In genomic region chr3:50639055-50639494, GRCh38 we compare ENCODE assay signal across 11 cellular contexts. TPM values are rescaled to one million over a fixed set of nuclear protein-coding genes. Genes with fewer than 3 reads are reported as not detected.
DNase-seq lines count a peak whose midpoint lies in the region; ATAC-seq and TF ChIP-seq lines count a peak whose summit lies in the region.
"Had no signal": no experiment of that assay in that cellular context is flagged by ENCODE, and none has a peak within 500 bp of the region (broad histone marks: within the 10 kb centered on the region; RNA-seq: fewer than 3 reads in every experiment).

No MANE protein-coding gene starts in this region.

- H3K36me3 ChIP-seq in mesenchymal stem cell (ENCODE audit: control insufficient read depth in 1 of 2, insufficient read depth in 2 of 2, low read depth in 1 of 2, low read length in 2 of 2) = peaks cover 29 to 45% of the 10 kb centered on the region in 2 experiments

- no peak overlapping the region for H2AFZ ChIP-seq in mesenchymal stem cell (ENCODE audit: low read depth, low read length)

- no peak overlapping the region for H4K91ac ChIP-seq in mesenchymal stem cell (ENCODE audit: low read length)

- POLR2A ChIA-PET in CD4-positive, alpha-beta T cell (lab: Charles Lee) = no interaction called here

- TF ChIP-seq CTCF in CD4-positive, alpha-beta T cell (IDR thresholded peaks at IDR 0.05) = no peak
- TF ChIP-seq CTCF in cardiac fibroblast (IDR thresholded peaks at IDR 0.05; ENCODE audit: low read depth, low read length) = no peak

- peaks cover 30% of the 10 kb centered on the region for H3K79me1 ChIP-seq in mesenchymal stem cell (replicated peaks; ENCODE audit: low read length, poor library complexity, severe bottlenecking)

- no peak for DNase-seq in CD4-positive, alpha-beta T cell
- DNase-seq in NCI-H226 (peak; percentile 56), cardiac fibroblast (ENCODE audit: low read depth in 2 of 2) (peak; percentile 36 to 53), mesenchymal stem cell (no peak), NOMO-1 treated with DMSO at 0.1 percent for 48 hours (lab: John Stamatoyannopoulos, UW; ENCODE audit: unreplicated experiment) (no peak), NCI-H146 (lab: John Stamatoyannopoulos, UW) (no peak)
- no peak for DNase-seq in activated CD4-positive, alpha-beta T cell treated with anti-CD3 and anti-CD28 coated beads, Interleukin-2, amount 50 U/mL, for 48 hours
- DNase-seq: COR-L47; stimulated activated CD4-positive, alpha-beta T cell treated with anti-CD3 and anti-CD28 coated beads, Interleukin-2, amount 100 ng/mL, for 24 hours; testis had no signal

- no peak for ATAC-seq in CD4-positive, alpha-beta T cell (ENCODE audit: poor library complexity)
- no peak for ATAC-seq in HG03469 (IDR thresholded peaks at IDR 0.05; ENCODE audit: unreplicated experiment)

- no peak overlapping the region for H3K4me3 Mint-ChIP-seq in CD4-positive, alpha-beta T cell

- peak overlapping the region; percentile 70 for H3K9ac ChIP-seq in mesenchymal stem cell (ENCODE audit: low read length)

- H3K18ac ChIP-seq in mesenchymal stem cell (ENCODE audit: low read depth in 1 of 2, low read length in 2 of 2) = no peak overlapping the region

- no peak overlapping the region for H3K4ac ChIP-seq in mesenchymal stem cell (ENCODE audit: low read depth in 1 of 2, low read length in 2 of 2)

- no peak overlapping the region for H3K4me2 ChIP-seq in mesenchymal stem cell (ENCODE audit: low read length, poor library complexity, severe bottlenecking)

- H3K4me3 ChIP-seq in cardiac fibroblast (replicated peaks in 1 of 2; ENCODE audit: low read depth in 2 of 2, low read length in 2 of 2) = no peak overlapping the region
- H3K4me3 ChIP-seq in mesenchymal stem cell (ENCODE audit: insufficient read depth in 1 of 2, low read depth in 1 of 2, low read length in 2 of 2) = no peak overlapping the region
- H3K4me3 ChIP-seq: testis had no signal

- no peak overlapping the region for H2AK5ac ChIP-seq in mesenchymal stem cell (ENCODE audit: low read length, severe bottlenecking)

- no peak overlapping the region for H3K14ac ChIP-seq in mesenchymal stem cell (ENCODE audit: low read length in 2 of 2)

- H2BK12ac ChIP-seq in mesenchymal stem cell (ENCODE audit: low read length in 2 of 2) = no peak overlapping the region

- peaks cover 58% of the 10 kb centered on the region for H3K36me3 Mint-ChIP-seq in CD4-positive, alpha-beta T cell (ENCODE audit: low read depth)

- H3K4me1 Mint-ChIP-seq in CD4-positive, alpha-beta T cell (ENCODE audit: low read depth) = peaks cover 33% of the 10 kb centered on the region

- H3K27ac Mint-ChIP-seq in CD4-positive, alpha-beta T cell = peak overlapping the region; percentile 55

- H3K4me1 ChIP-seq in mesenchymal stem cell (ENCODE audit: control insufficient read depth, insufficient read depth, low read depth, low read length) = peaks cover 17% of the 10 kb centered on the region
- H3K4me1 ChIP-seq: testis had no signal

- H2BK15ac ChIP-seq in mesenchymal stem cell (ENCODE audit: low read depth, poor library complexity, severe bottlenecking) = no peak overlapping the region

- no peak overlapping the region for H3K23ac ChIP-seq in mesenchymal stem cell (ENCODE audit: low read length in 2 of 2)

- intact Hi-C loops in CD4-positive, alpha-beta T cell (cut with DNase I, micrococcal nuclease) = loop anchor here in 1 of 2 experiments (5.0 kb wide), 1 partner anchor 792 kb away; no protein-coding TSS in a partner anchor

- H4K8ac ChIP-seq in mesenchymal stem cell (ENCODE audit: low read length) = no peak overlapping the region

- H3K27me3 Mint-ChIP-seq in CD4-positive, alpha-beta T cell = no peaks in the 10 kb centered on the region

- no peaks in the 10 kb centered on the region for H3K27me3 ChIP-seq in CD4-positive, alpha-beta T cell (ENCODE audit: control insufficient read depth, insufficient read depth, low read length)
- no peaks in the 10 kb centered on the region for H3K27me3 ChIP-seq in mesenchymal stem cell (ENCODE audit: control insufficient read depth in 1 of 2, insufficient read depth in 1 of 2, low read length in 2 of 2)
- H3K27me3 ChIP-seq: testis had no signal

- no peak overlapping the region for H2BK120ac ChIP-seq in mesenchymal stem cell (ENCODE audit: low read depth, low read length)

- H3K27ac ChIP-seq in CD4-positive, alpha-beta T cell (ENCODE audit: low read depth, low read length) = no peak overlapping the region
- no peak overlapping the region for H3K27ac ChIP-seq in mesenchymal stem cell (ENCODE audit: low read length, poor library complexity, severe bottlenecking)
- H3K27ac ChIP-seq: testis had no signal

- no peak overlapping the region for H2BK5ac ChIP-seq in mesenchymal stem cell (ENCODE audit: low read depth, low read length, poor library complexity, severe bottlenecking)

- H3K9me3 Mint-ChIP-seq in CD4-positive, alpha-beta T cell = no peaks in the 10 kb centered on the region

- 86% methylated on average over 5 of the region's 6 CpGs for WGBS in mesenchymal stem cell

- no peaks in the 10 kb centered on the region for H3K9me3 ChIP-seq in CD4-positive, alpha-beta T cell (ENCODE audit: control insufficient read depth, low read length)
- H3K9me3 ChIP-seq in mesenchymal stem cell (ENCODE audit: control insufficient read depth, low read length) = no peaks in the 10 kb centered on the region
- H3K9me3 ChIP-seq: testis had no signal

- CTCF ChIA-PET in CD4-positive, alpha-beta T cell (lab: Charles Lee) = no interaction called here

RNA-seq across cellular contexts. Expression of gene MAPKAPK3, which starts 22.1 kb away (rescaled TPM):
- 10 to 100 TPM; 16.4 to 16.6 TPM for total RNA-seq in CD4-positive, alpha-beta T cell
- 28.7 TPM for polyA plus RNA-seq in mesenchymal stem cell (2013, experiment 1 of 2)
- 28.9 TPM for polyA plus RNA-seq in mesenchymal stem cell (2013, experiment 2 of 2)

RNA-seq across cellular contexts. Expression of gene CISH, which starts 27.5 kb away (rescaled TPM):
- total RNA-seq in CD4-positive, alpha-beta T cell = 1 to 10 TPM; 3.5 to 3.7 TPM
- polyA plus RNA-seq in mesenchymal stem cell (2013, experiment 1 of 2) = 2.9 TPM
- 2.9 TPM for polyA plus RNA-seq in mesenchymal stem cell (2013, experiment 2 of 2)

RNA-seq across cellular contexts. Expression of gene DOCK3, which starts 35.7 kb away (rescaled TPM):
- total RNA-seq in CD4-positive, alpha-beta T cell = 1 to 10 TPM in 1 of 2 experiments, under 1 TPM in 1; 0.93 to 1.1 TPM
- polyA plus RNA-seq in mesenchymal stem cell (2013, experiment 1 of 2) = 0.17 TPM
- 0.16 TPM for polyA plus RNA-seq in mesenchymal stem cell (2013, experiment 2 of 2)

Comparison
In these comparisons a context has a peak if more than half of its experiments do, and no peak if none do; other contexts are left out.
1. DNase-seq: peak in NCI-H226 (single experiment) and cardiac fibroblast (2 of 2); none in CD4-positive, alpha-beta T cell (0 of 10), mesenchymal stem cell (single experiment), NOMO-1 treated with DMSO at 0.1 percent for 48 hours (single experiment), activated CD4-positive, alpha-beta T cell treated with anti-CD3 and anti-CD28 coated beads, Interleukin-2, amount 50 U/mL, for 48 hours (0 of 2) and NCI-H146 (single experiment).